Comparison of ENCODE assay signal across 28 cellular contexts in genomic region chr5:32299059-32299677, GRCh38. TPM values are rescaled to one million over a fixed set of nuclear protein-coding genes. Genes with fewer than 3 reads are reported as not detected.
A peak's percentile ranks its signal among the peaks of the same experiment; 100 is the strongest.
DNase-seq lines count a peak whose midpoint lies in the region; ATAC-seq and TF ChIP-seq lines count a peak whose summit lies in the region.
"Had no signal": no experiment of that assay in that cellular context is flagged by ENCODE, and none has a peak within 500 bp of the region (broad histone marks: within the 10 kb centered on the region; RNA-seq: fewer than 3 reads in every experiment).

No MANE protein-coding gene starts in this region.

- H3K4me3 ChIP-seq in CD4-positive, CD25-positive, alpha-beta regulatory T cell (ENCODE audit: low read depth, low read length), result no peak overlapping the region
- H3K4me3 ChIP-seq in GM23338 (no peak overlapping the region), OCI-LY1 (ENCODE audit: low read depth, low read length, poor library complexity, severe bottlenecking) (no peak overlapping the region)
- H3K4me3 ChIP-seq: breast epithelium, left lung, MG63, PC-9 had no signal

- H3K9me2 ChIP-seq in GM23338 (ENCODE audit: insufficient read depth), result no peaks in the 10 kb centered on the region
- H3K9me2 ChIP-seq in OCI-LY1 (ENCODE audit: low read depth, low read length), result no peaks in the 10 kb centered on the region

- peaks cover 32% of the 10 kb centered on the region for H3K36me3 Mint-ChIP-seq in CD4-positive, CD25-positive, alpha-beta regulatory T cell
- H3K36me3 Mint-ChIP-seq in GM23338 (ENCODE audit: low read depth), result peaks cover 25% of the 10 kb centered on the region

- H2AFZ ChIP-seq in GM23338 (no peak overlapping the region), OCI-LY1 (ENCODE audit: low read length) (no peak overlapping the region)
- H2AFZ ChIP-seq: PC-9 had no signal

- H3K4me1 Mint-ChIP-seq in CD4-positive, CD25-positive, alpha-beta regulatory T cell, result peaks cover 23 to 67% (median 52%) of the 10 kb centered on the region in 4 donors
- peaks cover 48% of the 10 kb centered on the region for H3K4me1 Mint-ChIP-seq in GM23338

- no peaks in the 10 kb centered on the region for H3K4me1 ChIP-seq in CD4-positive, CD25-positive, alpha-beta regulatory T cell (ENCODE audit: control insufficient read depth, insufficient read depth, low read length, poor library complexity, severe bottlenecking)
- H3K4me1 ChIP-seq in GM23338 (ENCODE audit: insufficient read depth), result peaks cover 39% of the 10 kb centered on the region
- H3K4me1 ChIP-seq in OCI-LY1 (ENCODE audit: insufficient read depth, low read length, severe bottlenecking), result peaks cover 46% of the 10 kb centered on the region
- H3K4me1 ChIP-seq: breast epithelium had no signal

- DNase-seq in CD4-positive, CD25-positive, alpha-beta regulatory T cell, result no peak
- DNase-seq in GM23338 (ENCODE audit: low spot score) (no peak), myocyte (ENCODE audit: low read depth) (peak; percentile 53), DMS79 (lab: John Stamatoyannopoulos, UW) (no peak)
- no peak for DNase-seq in stimulated activated CD4-positive, alpha-beta T cell treated with anti-CD3 and anti-CD28 coated beads, Interleukin-1b, Interleukin-23, amount 100 ng/mL, for 48 hours
- DNase-seq: activated CD4-positive, alpha-beta T cell treated with anti-CD3 and anti-CD28 coated beads, Interleukin-2, amount 10 ng/mL, durations not matched to agents 24 days and 14 days; activated naive CD4-positive, alpha-beta T cell treated with Interleukin-2 at 50 U/mL for 16 hours; activated T-cell treated with anti-CD3 and anti-CD28 coated beads, Interleukin-2, amount 50 U/mL, for 72 hours; amniotic stem cell; CD4-positive, alpha-beta memory T cell; effector memory CD8-positive, alpha-beta T cell; HCEC 1CT; hippocampal formation; left lung; MG63; naive thymus-derived CD8-positive, alpha-beta T cell; NCI-H1417; NCI-H526 treated with DMSO at 0.1 percent for 48 hours; retina; Right ventricle myocardium superior; stimulated activated CD4-positive, alpha-beta T cell treated with anti-CD3 and anti-CD28 coated beads, Interleukin-4, amount 100 ng/mL, for 24 hours; stimulated activated naive CD4-positive, alpha-beta T cell treated with Interleukin-2 at 50 U/mL for 16 hours had no signal

- peak overlapping the region in 2 of 3 donors; percentile 44 to 67 for H3K27ac Mint-ChIP-seq in CD4-positive, CD25-positive, alpha-beta regulatory T cell
- H3K27ac Mint-ChIP-seq in GM23338, result no peak overlapping the region
- H3K27ac Mint-ChIP-seq: activated T-cell treated with anti-CD3 and anti-CD28 coated beads, Interleukin-2, amount 50 U/mL, for 72 hours had no signal

- no peak overlapping the region for H3K27ac ChIP-seq in CD4-positive, CD25-positive, alpha-beta regulatory T cell (ENCODE audit: insufficient read depth, low read length, poor library complexity, severe bottlenecking)
- peak overlapping the region; percentile 55; the same call in 1 of the 2 replicates for H3K27ac ChIP-seq in GM23338 (ENCODE audit: low read depth)
- peak overlapping the region; percentile 25 for H3K27ac ChIP-seq in OCI-LY1 (ENCODE audit: low read depth, low read length, poor library complexity, severe bottlenecking)
- H3K27ac ChIP-seq: breast epithelium, left lung, PC-9, VCaP had no signal

- H3K36me3 ChIP-seq in CD4-positive, CD25-positive, alpha-beta regulatory T cell (ENCODE audit: control insufficient read depth, insufficient read depth, low read length), result peaks cover 23% of the 10 kb centered on the region
- H3K36me3 ChIP-seq in GM23338 (ENCODE audit: insufficient read depth), result peaks cover 17% of the 10 kb centered on the region
- peaks cover 25% of the 10 kb centered on the region for H3K36me3 ChIP-seq in OCI-LY1 (ENCODE audit: insufficient read depth, low read length)
- H3K36me3 ChIP-seq: breast epithelium had no signal

- no peaks in the 10 kb centered on the region for H3F3A ChIP-seq in GM23338 (replicated peaks; ENCODE audit: low read depth)
- no peaks in the 10 kb centered on the region for H3F3A ChIP-seq in OCI-LY1 (ENCODE audit: insufficient read depth, low read length)

- H3K9me3 Mint-ChIP-seq in CD4-positive, CD25-positive, alpha-beta regulatory T cell, result no peaks in the 10 kb centered on the region
- no peaks in the 10 kb centered on the region for H3K9me3 Mint-ChIP-seq in GM23338
- H3K9me3 Mint-ChIP-seq: activated CD4-positive, alpha-beta T cell treated with anti-CD3 and anti-CD28 coated beads, Interleukin-2, amount 10 ng/mL, durations not matched to agents 24 days and 14 days; activated T-cell treated with anti-CD3 and anti-CD28 coated beads, Interleukin-2, amount 50 U/mL, for 72 hours; CD4-positive, alpha-beta memory T cell; effector memory CD8-positive, alpha-beta T cell; naive thymus-derived CD8-positive, alpha-beta T cell had no signal

- no peaks in the 10 kb centered on the region for H3K27me3 Mint-ChIP-seq in CD4-positive, CD25-positive, alpha-beta regulatory T cell
- H3K27me3 Mint-ChIP-seq in GM23338 (ENCODE audit: insufficient read depth, low read depth, poor library complexity), result no peaks in the 10 kb centered on the region
- H3K27me3 Mint-ChIP-seq: activated CD4-positive, alpha-beta T cell treated with anti-CD3 and anti-CD28 coated beads, Interleukin-2, amount 10 ng/mL, durations not matched to agents 24 days and 14 days; CD4-positive, alpha-beta memory T cell; effector memory CD8-positive, alpha-beta T cell; naive thymus-derived CD8-positive, alpha-beta T cell had no signal

- no peaks in the 10 kb centered on the region for H3K9me3 ChIP-seq in CD4-positive, CD25-positive, alpha-beta regulatory T cell (ENCODE audit: control insufficient read depth in 2 of 2, low read length in 2 of 2)
- no peaks in the 10 kb centered on the region for H3K9me3 ChIP-seq in OCI-LY1 (ENCODE audit: low read length)
- H3K9me3 ChIP-seq: breast epithelium, left lung, MG63 had no signal

- H3K27me3 ChIP-seq in CD4-positive, CD25-positive, alpha-beta regulatory T cell (ENCODE audit: control insufficient read depth, insufficient read depth, low read length), result no peaks in the 10 kb centered on the region
- H3K27me3 ChIP-seq in GM23338 (ENCODE audit: insufficient read depth) (no peaks in the 10 kb centered on the region), OCI-LY1 (ENCODE audit: insufficient read depth, low read length) (no peaks in the 10 kb centered on the region)
- H3K27me3 ChIP-seq: breast epithelium, left lung, MG63 had no signal

- no peak overlapping the region for H3K9ac ChIP-seq in OCI-LY1 (ENCODE audit: low read length)

- no peak for TF ChIP-seq CTCF in GM23338 (conservative IDR thresholded peaks at IDR 0.05; ENCODE audit: low read depth in 2 of 2)
- no peak for TF ChIP-seq CTCF in OCI-LY1 (IDR thresholded peaks at IDR 0.05; ENCODE audit: low read length)

- H3K4me3 Mint-ChIP-seq in CD4-positive, CD25-positive, alpha-beta regulatory T cell, result no peak overlapping the region
- no peak overlapping the region for H3K4me3 Mint-ChIP-seq in GM23338
- H3K4me3 Mint-ChIP-seq: activated CD4-positive, alpha-beta T cell treated with anti-CD3 and anti-CD28 coated beads, Interleukin-2, amount 10 ng/mL, durations not matched to agents 24 days and 14 days; effector memory CD8-positive, alpha-beta T cell; naive thymus-derived CD8-positive, alpha-beta T cell had no signal

- H4K20me1 ChIP-seq in GM23338 (replicated peaks; ENCODE audit: insufficient read depth) (peaks cover 62% of the 10 kb centered on the region), OCI-LY1 (ENCODE audit: insufficient read depth, low read length) (no peaks in the 10 kb centered on the region)

- H3K79me2 ChIP-seq in GM23338 (replicated peaks; ENCODE audit: insufficient read depth) (peaks cover 100% of the 10 kb centered on the region), OCI-LY1 (ENCODE audit: insufficient read depth, low read length) (peaks cover 51% of the 10 kb centered on the region)

- no peak overlapping the region for H3K4me2 ChIP-seq in GM23338
- peak overlapping the region; percentile 1; the same call in 1 of the 2 replicates for H3K4me2 ChIP-seq in OCI-LY1 (ENCODE audit: low read length)
- H3K4me2 ChIP-seq: PC-9 had no signal

- no peak for ATAC-seq in CD4-positive, CD25-positive, alpha-beta regulatory T cell (ENCODE audit: low read depth in 2 of 2)
- no peak for ATAC-seq in GM23338
- ATAC-seq in GM18858 (IDR thresholded peaks at IDR 0.05; ENCODE audit: unreplicated experiment), result no peak
- ATAC-seq: effector memory CD8-positive, alpha-beta T cell; esophagus mucosa; left lung; naive thymus-derived CD8-positive, alpha-beta T cell had no signal

TF ChIP-seq in GM23338, 12 proteins besides CTCF, POLR2A, EP300 and RAD21 (continues in another document):
- no peak for TF ChIP-seq ETS1 (IDR thresholded peaks at IDR 0.05)

RNA-seq across cellular contexts. Expression of gene MTMR12, which starts 13.6 kb away (rescaled TPM):
- 27.7 TPM for total RNA-seq in CD4-positive, CD25-positive, alpha-beta regulatory T cell
- polyA plus RNA-seq in CD4-positive, CD25-positive, alpha-beta regulatory T cell, result 10 to 100 TPM; 12.9 to 21.3 (median 17.6) TPM
- 47.4 and 51.6 TPM in 2 replicates for total RNA-seq in GM23338 (2014; rRNA removed; shearing (Covaris generic))
- polyA plus RNA-seq in GM23338 (2016; fragmentation: Nextera tagmentation; extraction: Ambion mirVana), result 17.7 and 18.3 TPM in 2 replicates
- 21.8 and 22.5 TPM in 2 replicates for total RNA-seq in myocyte
- 10.8 TPM for polyA plus RNA-seq in myocyte (2012)
